ENCODE assay signal across 23 cellular contexts in the genomic region with DNA sequence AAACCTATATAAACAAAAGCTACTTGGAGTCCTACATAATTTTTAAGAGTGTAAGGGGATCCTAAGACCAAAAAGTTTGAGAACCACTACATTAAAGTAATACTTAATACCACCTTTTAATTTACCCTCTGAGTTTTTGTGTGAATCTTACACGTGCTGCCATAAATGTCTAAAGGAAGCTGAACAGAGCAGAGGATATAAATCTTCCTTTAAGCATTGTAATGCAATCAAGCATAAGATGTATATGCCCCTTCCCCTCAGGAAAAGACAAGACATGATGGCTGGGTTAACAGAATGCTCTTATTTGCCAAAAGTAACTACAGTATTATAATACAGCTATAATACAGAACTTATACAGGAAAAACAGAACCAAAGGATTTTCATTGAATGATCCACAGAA. TPM values are rescaled to one million over a fixed set of nuclear protein-coding genes. Genes with fewer than 3 reads are reported as not detected.
DNase-seq lines count a peak whose midpoint lies in the region; ATAC-seq, FAIRE-seq and TF ChIP-seq lines count a peak whose summit lies in the region.
"Had no signal": no experiment of that assay in that cellular context is flagged by ENCODE, and none has a peak within 500 bp of the region (broad histone marks: within the 10 kb centered on the region; RNA-seq: fewer than 3 reads in every experiment).

No MANE protein-coding gene starts in this region.

- TF ChIP-seq CTCF in cardiac muscle cell (IDR thresholded peaks at IDR 0.05; ENCODE audit: low read depth, low read length) (no peak), OCI-LY7 (conservative IDR thresholded peaks at IDR 0.05; ENCODE audit: low read length) (no peak), GM12878 (IDR thresholded peaks at IDR 0.05 in 2 of 3, conservative IDR thresholded peaks at IDR 0.05 in 1 of 3; ENCODE audit: control insufficient read depth in 2 of 3, extremely low read depth in 1 of 3, insufficient read depth in 1 of 3, low read depth in 3 of 3, low read length in 3 of 3) (no peak), psoas muscle (IDR thresholded peaks at IDR 0.05) (no peak)

- H3K36me3 ChIP-seq in cardiac muscle cell (no peaks in the 10 kb centered on the region), OCI-LY7 (ENCODE audit: insufficient read depth, low read length) (peaks cover 35% of the 10 kb centered on the region), GM12878 (ENCODE audit: control insufficient read depth in 2 of 2, insufficient read depth in 2 of 2, low read length in 1 of 2) (no peaks in the 10 kb centered on the region), psoas muscle (ENCODE audit: insufficient read depth in 1 of 2, low read depth in 1 of 2) (no peaks in the 10 kb centered on the region)
- H3K36me3 ChIP-seq: gastroesophageal sphincter, neutrophil had no signal

- peaks cover 66% of the 10 kb centered on the region for H3K79me2 ChIP-seq in OCI-LY7 (ENCODE audit: insufficient read depth, low read depth, low read length)
- H3K79me2 ChIP-seq in GM12878 (ENCODE audit: control insufficient read depth, insufficient read depth, low read length) = peaks cover 55% of the 10 kb centered on the region

- H3K27ac ChIP-seq in cardiac muscle cell = peak overlapping the region; percentile 97
- peak overlapping the region; percentile 7 for H3K27ac ChIP-seq in OCI-LY7 (ENCODE audit: low read depth, low read length, poor library complexity, severe bottlenecking)
- no peak overlapping the region for H3K27ac ChIP-seq in GM12878 (ENCODE audit: control insufficient read depth, insufficient read depth)
- H3K27ac ChIP-seq in psoas muscle = no peak overlapping the region
- H3K27ac ChIP-seq: gastroesophageal sphincter, neutrophil had no signal

- H3K9me3 ChIP-seq in cardiac muscle cell (ENCODE audit: low read depth) (no peaks in the 10 kb centered on the region), OCI-LY7 (ENCODE audit: low read length) (peaks cover 10% of the 10 kb centered on the region), GM12878 (replicated peaks; ENCODE audit: control insufficient read depth, insufficient read depth, low read length) (no peaks in the 10 kb centered on the region), psoas muscle (no peaks in the 10 kb centered on the region)
- H3K9me3 ChIP-seq: gastroesophageal sphincter, neutrophil had no signal

- FAIRE-seq in GM12878 (lab: Jason Lieb, UNC) = no peak

- H3K4me3 ChIP-seq in cardiac muscle cell (no peak overlapping the region), OCI-LY7 (ENCODE audit: low read depth, low read length, poor library complexity, severe bottlenecking) (peak overlapping the region; percentile 87), GM12878 (no peak overlapping the region), psoas muscle (peak overlapping the region; percentile 90)
- H3K4me3 ChIP-seq: gastroesophageal sphincter had no signal

- H3K27me3 ChIP-seq in cardiac muscle cell (no peaks in the 10 kb centered on the region), GM12878 (replicated peaks in 1 of 2; ENCODE audit: control insufficient read depth in 2 of 2, insufficient read depth in 2 of 2, low read length in 1 of 2) (no peaks in the 10 kb centered on the region), psoas muscle (ENCODE audit: insufficient read depth in 3 of 3, low read length in 2 of 3) (no peaks in the 10 kb centered on the region)
- H3K27me3 ChIP-seq: gastroesophageal sphincter, neutrophil had no signal

- peaks cover 8% of the 10 kb centered on the region for H3K4me1 ChIP-seq in cardiac muscle cell (ENCODE audit: low read depth)
- H3K4me1 ChIP-seq in OCI-LY7 (ENCODE audit: insufficient read depth, low read length, poor library complexity, severe bottlenecking) = peaks cover 28% of the 10 kb centered on the region
- peaks cover 18% of the 10 kb centered on the region for H3K4me1 ChIP-seq in GM12878 (ENCODE audit: control insufficient read depth, insufficient read depth, low read length)
- H3K4me1 ChIP-seq in psoas muscle = peaks cover 7% of the 10 kb centered on the region

- intact Hi-C loops in Right ventricle myocardium superior (cut with DNase I) = no loop called here
- intact Hi-C loops in OCI-LY7 (cut with micrococcal nuclease; ENCODE audit: unreplicated experiment) = no loop called here
- intact Hi-C loops in GM12878 (cut with micrococcal nuclease; ENCODE audit: unreplicated experiment) = no loop called here
- intact Hi-C loops in psoas muscle (cut with DNase I) = loop anchor here in 1 of 2 donors (10.0 kb wide), 1 partner anchor 103 kb away; no protein-coding TSS in a partner anchor

- ATAC-seq in Right ventricle myocardium superior (ENCODE audit: poor library complexity) (no peak), GM12878 (no peak), psoas muscle (no peak), HG03280 (IDR thresholded peaks at IDR 0.05; ENCODE audit: unreplicated experiment) (no peak), GM19035 (IDR thresholded peaks at IDR 0.05; ENCODE audit: unreplicated experiment) (no peak)
- ATAC-seq: esophagus mucosa, gastroesophageal sphincter, left cardiac atrium, WTC11 had no signal

- in situ Hi-C loops in GM12878 (cut with MboI) = no loop called here

- H2AFZ ChIP-seq in OCI-LY7 (ENCODE audit: low read length) = no peak overlapping the region
- no peak overlapping the region for H2AFZ ChIP-seq in GM12878 (ENCODE audit: control insufficient read depth, low read depth, low read length)

- no peak for TF ChIP-seq EP300 in GM12878 (IDR thresholded peaks at IDR 0.05; ENCODE audit: borderline replicate concordance in 1 of 2, control insufficient read depth in 1 of 2, low read depth in 2 of 2, low read length in 2 of 2)

- CTCF ChIA-PET in OCI-LY7 (lab: Charles Lee; ENCODE audit: unreplicated experiment) = no interaction called here
- CTCF ChIA-PET in GM12878 (lab: Yijun Ruan, JAX) = interaction anchor here (0.7 to 9.4 kb wide), 8 partner anchors 9 to 255 kb away, joined by 3 to 173 read pairs (median 4); a partner anchor contains a TSS

- no peak for DNase-seq in cardiac muscle cell (ENCODE audit: low read depth in 1 of 2, low spot score in 1 of 2)
- no peak for DNase-seq in Right ventricle myocardium superior
- DNase-seq in OCI-LY7 (ENCODE audit: low spot score) = no peak
- DNase-seq in GM12878 (ENCODE audit: low read depth, low spot score) = no peak
- DNase-seq in psoas muscle = no peak
- no peak for DNase-seq in midbrain (lab: John Stamatoyannopoulos, UW)
- DNase-seq: ACHN; activated CD8-positive, alpha-beta memory T cell treated with anti-CD3 and anti-CD28 coated beads for 24 hours; central memory CD4-positive, alpha-beta T cell; DMS79; IMR-90; left cardiac atrium; MV-4-11; NCI-H2081; NCI-H510A treated with DMSO at 0.1 percent for 48 hours; retina; stimulated activated CD4-positive, alpha-beta T cell treated with anti-CD3 and anti-CD28 coated beads, Interleukin-12 subunit alpha, Interleukin-12 subunit beta, amount 100 ng/mL, for 4 hours had no signal

- BruUV-seq in OCI-LY7 (replicated peaks; lab: Mats Ljungman, UMichigan) (no TSS peak), GM12878 (replicated peaks; lab: Mats Ljungman, UMichigan) (no TSS peak)

- TF ChIP-seq POLR2A in GM12878 (IDR thresholded peaks at IDR 0.05; ENCODE audit: low read depth, low read length) = no peak

- peaks cover 10% of the 10 kb centered on the region; the same call in 1 of the 2 replicates for H4K20me1 ChIP-seq in OCI-LY7 (ENCODE audit: insufficient read depth, low read length)
- no peaks in the 10 kb centered on the region for H4K20me1 ChIP-seq in GM12878 (ENCODE audit: control insufficient read depth, insufficient read depth)

- no peak for TF ChIP-seq RAD21 in GM12878 (IDR thresholded peaks at IDR 0.05; ENCODE audit: insufficient read depth, low read depth, low read length)

- POLR2A ChIA-PET in OCI-LY7 (lab: Charles Lee) = interaction anchor here (0.6 to 2.8 kb wide), 10 partner anchors 8 to 1645 kb away, joined by 3 to 12 read pairs (median 4); a partner anchor contains a TSS
- POLR2A ChIA-PET in GM12878 (lab: Charles Lee) = interaction anchor here (0.6 to 1.4 kb wide), 2 partner anchors 104 to 574 kb away, joined by 3 read pairs; no protein-coding TSS in a partner anchor

- SMC1A ChIA-PET in GM12878 (lab: Charles Lee; ENCODE audit: uncharacterized antibody, unreplicated experiment) = interaction anchor here (0.9 to 1.8 kb wide), 6 partner anchors 15 to 253 kb away, joined by 3 to 7 read pairs (median 4); a partner anchor contains a TSS

- H3K4me2 ChIP-seq in OCI-LY7 (ENCODE audit: low read length) (peak overlapping the region; percentile 81), GM12878 (ENCODE audit: control insufficient read depth, insufficient read depth) (peak overlapping the region; percentile 60)

- H3K9ac ChIP-seq in GM12878 (ENCODE audit: control insufficient read depth, insufficient read depth, low read length) = no peak overlapping the region

- RAD21 ChIA-PET in GM12878 (lab: Charles Lee; ENCODE audit: unreplicated experiment) = interaction anchor here (1.0 to 2.5 kb wide), 3 partner anchors 15 to 151 kb away, joined by 3 to 6 read pairs (median 4); no protein-coding TSS in a partner anchor

- WGBS in GM12878 (ENCODE audit: insufficient coverage, insufficient replicate concordance, low lambda C conversion rate, missing lambda C conversion rate) = 58% methylated on average over 1 of the region's 1 CpG
- WGBS in psoas muscle, 3 donors = 41 to 47% (median 46%) methylated on average over 1 of the region's 1 CpG

- no peaks in the 10 kb centered on the region for H3K9me2 ChIP-seq in OCI-LY7 (ENCODE audit: insufficient read depth, low read length)

RNA-seq across cellular contexts. Expression of a gene that starts 2.9 kb away (rescaled TPM):
- total RNA-seq in cardiac muscle cell (12.6 and 18.3 TPM in 2 replicates), Right ventricle myocardium superior (7.9 TPM), OCI-LY7 (2022) (37.7 and 41.0 TPM in 2 replicates), GM12878 (2014; rRNA removed) (14.7 and 17.1 TPM in 2 replicates), GM12878 (2014; rRNA removed; fragmentation: Illumina TruSeq; extraction: Trizol) (22.2 and 22.4 TPM in 2 replicates), GM12878 (2021) (11.6 and 13.3 TPM in 2 replicates), psoas muscle (10 to 100 TPM; 10.3 to 19.3 (median 15.7) TPM)
- polyA plus RNA-seq in cardiac muscle cell (12.2 and 18.5 TPM in 2 replicates), GM12878 (2011; rRNA removed) (15.7 and 29.3 TPM in 2 replicates), GM12878 (2014; fragmentation: Illumina TruSeq; extraction: Trizol) (16.2 and 20.6 TPM in 2 replicates), GM12878 (2014; fragmentation: Nextera tagmentation; extraction: Ambion mirVana) (10 to 100 TPM in 1 of 2 experiments, 1 to 10 TPM in 1; 9.6 to 11.2 TPM), GM12878 (2014; rRNA removed) (10.1 and 11.5 TPM in 2 replicates), GM12878 (2016; fragmentation: Nextera tagmentation; extraction: Ambion mirVana) (10 to 100 TPM in 1 of 2 experiments, 1 to 10 TPM in 1; 8.6 to 10.0 TPM), psoas muscle (10 to 100 TPM in 2 of 3 donors, 1 to 10 TPM in 1; 9.9 to 26.7 (median 13.4) TPM)
- total RNA-seq in OCI-LY7 (2014; rRNA removed; shearing (Covaris generic)) = 22.1 and 25.3 TPM in 2 replicates
- 46.5 and 47.4 TPM in 2 replicates for total RNA-seq in GM12878 (2013; cell fraction: nucleolus; rRNA removed)
- polyA plus RNA-seq in GM12878 (2011; ENCODE audit: low read depth) = 6.1 TPM
- 4.2 and 4.9 TPM in 2 replicates for polyA plus RNA-seq in GM12878 (2011; cell fraction: cytosol; rRNA removed)
- 13.1 and 15.4 TPM in 2 replicates for polyA plus RNA-seq in GM12878 (2011; cell fraction: nucleus; rRNA removed)
- polyA plus RNA-seq in GM12878 (2012) = 11.6 and 15.1 TPM in 2 replicates
- polyA minus RNA-seq in GM12878 (2011; rRNA and poly(A)+ RNA removed) = 8.3 and 10.5 TPM in 2 replicates
- 5.5 and 6.2 TPM in 2 replicates for polyA minus RNA-seq in GM12878 (2011; cell fraction: cytosol; rRNA and poly(A)+ RNA removed)
- polyA minus RNA-seq in GM12878 (2011; cell fraction: nucleus; rRNA and poly(A)+ RNA removed) = 8.6 and 11.2 TPM in 2 replicates

RNA-seq across cellular contexts. Expression of a gene that starts 14.5 kb away (rescaled TPM):
- 6.8 and 16.1 TPM in 2 replicates for total RNA-seq in cardiac muscle cell
- 146 and 159 TPM in 2 replicates for polyA plus RNA-seq in cardiac muscle cell
- total RNA-seq in Right ventricle myocardium superior = 24.7 TPM
- 133 and 191 TPM in 2 replicates for total RNA-seq in OCI-LY7 (2014; rRNA removed; shearing (Covaris generic))
- 142 and 181 TPM in 2 replicates for total RNA-seq in OCI-LY7 (2022)
- total RNA-seq in GM12878 (2013; cell fraction: nucleolus; rRNA removed) = 12.8 and 13.2 TPM in 2 replicates
- total RNA-seq in GM12878 (2014; rRNA removed) = 52.6 and 75.0 TPM in 2 replicates
- total RNA-seq in GM12878 (2014; rRNA removed; fragmentation: Illumina TruSeq; extraction: Trizol) = 244 and 254 TPM in 2 replicates
- total RNA-seq in GM12878 (2021) = 143 and 146 TPM in 2 replicates
- polyA plus RNA-seq in GM12878 (2011; ENCODE audit: low read depth) = 67.6 TPM
- 193 and 309 TPM in 2 replicates for polyA plus RNA-seq in GM12878 (2011; rRNA removed)
- 28.5 and 46.8 TPM in 2 replicates for polyA plus RNA-seq in GM12878 (2011; cell fraction: cytosol; rRNA removed)
- 8.9 and 19.6 TPM in 2 replicates for polyA plus RNA-seq in GM12878 (2011; cell fraction: nucleus; rRNA removed)
- 69.7 and 81.5 TPM in 2 replicates for polyA plus RNA-seq in GM12878 (2012)
- polyA plus RNA-seq in GM12878 (2014; fragmentation: Illumina TruSeq; extraction: Trizol) = 201 and 258 TPM in 2 replicates
- 100 to 1,000 TPM; 842 to 866 TPM for polyA plus RNA-seq in GM12878 (2014; fragmentation: Nextera tagmentation; extraction: Ambion mirVana)
- polyA plus RNA-seq in GM12878 (2014; rRNA removed) = 110 and 120 TPM in 2 replicates
- 100 to 1,000 TPM; 569 to 614 TPM for polyA plus RNA-seq in GM12878 (2016; fragmentation: Nextera tagmentation; extraction: Ambion mirVana)
- 10.8 and 15.3 TPM in 2 replicates for polyA minus RNA-seq in GM12878 (2011; rRNA and poly(A)+ RNA removed)
- polyA minus RNA-seq in GM12878 (2011; cell fraction: cytosol; rRNA and poly(A)+ RNA removed) = 21.1 and 26.8 TPM in 2 replicates
- polyA minus RNA-seq in GM12878 (2011; cell fraction: nucleus; rRNA and poly(A)+ RNA removed) = 5.7 and 12.4 TPM in 2 replicates
- 10 to 100 TPM; 18.4 to 46.8 (median 33.2) TPM for total RNA-seq in psoas muscle
- 10 to 100 TPM; 17.7 to 43.5 (median 34.1) TPM for polyA plus RNA-seq in psoas muscle

Comparison
In these comparisons a context has a peak if more than half of its experiments do, and no peak if none do; other contexts are left out.
1. H3K27ac ChIP-seq: peak in cardiac muscle cell (single experiment) and OCI-LY7 (single experiment); none in GM12878 (single experiment) and psoas muscle (single experiment).
2. H3K4me3 ChIP-seq: peak in OCI-LY7 (single experiment) and psoas muscle (single experiment); none in cardiac muscle cell (single experiment) and GM12878 (single experiment).